Comparison of ENCODE assay signal across 1 cellular context in genomic region chr10:13414855-13415254, GRCh38.
TF ChIP-seq lines count a peak whose summit lies in the region.

No MANE protein-coding gene starts in this region.

TF ChIP-seq in HepG2, 621 proteins besides CTCF, POLR2A, EP300 and RAD21 (continued from another document and continues in another):
- TF ChIP-seq MAF1 (CRISPR knock-in tag; IDR thresholded peaks at IDR 0.05; ENCODE audit: borderline replicate concordance) (no peak), MEF2D (CRISPR knock-in tag; IDR thresholded peaks at IDR 0.05) (no peak), TIGD3 (CRISPR knock-in tag; IDR thresholded peaks at IDR 0.05; ENCODE audit: borderline replicate concordance) (no peak), ZNF17 (CRISPR knock-in tag; IDR thresholded peaks at IDR 0.05) (no peak), JDP2 (CRISPR knock-in tag; IDR thresholded peaks at IDR 0.05; ENCODE audit: borderline replicate concordance) (no peak), ZNF318 (CRISPR knock-in tag; IDR thresholded peaks at IDR 0.05) (no peak), ZNF672 (CRISPR knock-in tag; IDR thresholded peaks at IDR 0.05) (no peak), MXD3 (CRISPR knock-in tag; IDR thresholded peaks at IDR 0.05) (no peak), KIAA2018 (CRISPR knock-in tag; IDR thresholded peaks at IDR 0.05; ENCODE audit: borderline replicate concordance) (no peak), ZNF326 (CRISPR knock-in tag; IDR thresholded peaks at IDR 0.05; ENCODE audit: borderline replicate concordance) (no peak), HNRNPL (IDR thresholded peaks at IDR 0.05; ENCODE audit: low read depth, low read length) (no peak), HIC2 (CRISPR knock-in tag; IDR thresholded peaks at IDR 0.05; ENCODE audit: low read depth) (peak; percentile 37; the same call in 1 of the 2 replicates), KDM4B (CRISPR knock-in tag; IDR thresholded peaks at IDR 0.05) (no peak), ZNF431 (CRISPR knock-in tag; IDR thresholded peaks at IDR 0.05; ENCODE audit: borderline replicate concordance, low read depth) (no peak), ZBTB7A (CRISPR knock-in tag; IDR thresholded peaks at IDR 0.05) (no peak), ZNF691 (CRISPR knock-in tag; IDR thresholded peaks at IDR 0.05; ENCODE audit: borderline replicate concordance, low read depth) (no peak), ZNF407 (CRISPR knock-in tag; IDR thresholded peaks at IDR 0.05; ENCODE audit: not compliant biosample characterization) (no peak)
- TF ChIP-seq, protein P1, sequence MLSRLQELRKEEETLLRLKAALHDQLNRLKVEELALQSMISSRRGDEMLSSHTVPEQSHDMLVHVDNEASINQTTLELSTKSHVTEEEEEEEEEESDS (CRISPR knock-in tag; IDR thresholded peaks at IDR 0.05; ENCODE audit: borderline replicate concordance), result no peak
